ENCODE assay signal across 9 cellular contexts in the genomic region with DNA sequence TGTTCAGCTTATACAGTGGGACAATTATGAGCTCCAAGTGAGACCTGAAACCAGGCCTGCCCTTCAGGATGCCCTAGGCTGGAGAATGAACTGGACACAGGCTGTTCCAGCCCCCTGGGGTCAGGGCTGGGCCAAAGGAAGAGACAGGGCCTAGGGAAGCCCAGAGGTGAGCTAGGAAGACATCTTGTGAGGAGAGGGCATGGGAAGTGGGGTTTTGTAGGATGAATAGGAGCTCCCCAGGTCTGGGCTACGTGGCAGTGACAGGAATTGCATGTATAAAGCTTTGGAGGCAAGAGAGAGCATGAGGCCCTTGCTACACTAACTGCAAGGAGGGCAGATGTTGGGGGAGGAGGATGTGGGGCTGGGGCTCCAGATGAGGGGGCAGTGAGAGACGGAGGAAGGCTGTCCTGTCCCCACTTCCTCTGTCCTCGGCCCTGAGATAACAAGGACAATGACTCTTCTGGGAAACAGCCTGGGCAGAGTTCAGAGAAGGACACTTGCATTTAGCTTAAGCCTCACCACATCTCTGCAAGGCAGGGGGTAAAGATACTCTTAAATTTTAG. TPM values are rescaled to one million over a fixed set of nuclear protein-coding genes. Genes with fewer than 3 reads are reported as not detected.
DNase-seq lines count a peak whose midpoint lies in the region; ATAC-seq, FAIRE-seq and TF ChIP-seq lines count a peak whose summit lies in the region.
"Had no signal": no experiment of that assay in that cellular context is flagged by ENCODE, and none has a peak within 500 bp of the region (broad histone marks: within the 10 kb centered on the region; RNA-seq: fewer than 3 reads in every experiment).

No MANE protein-coding gene starts in this region.

- H4K20me1 ChIP-seq in BLaER1 treated with 17β-estradiol and CSF1 and Interleukin-3, amounts not matched to agents 10 nM and 100 nM: peaks cover 0 to 42% (median 18%) of the 10 kb centered on the region in 11 experiments; a peak in 14 of 22 replicates
- no peaks in the 10 kb centered on the region for H4K20me1 ChIP-seq in HepG2 (ENCODE audit: insufficient read depth, low read length)
- no peaks in the 10 kb centered on the region for H4K20me1 ChIP-seq in MM.1S (ENCODE audit: insufficient read depth, low read length)

- TF ChIP-seq CTCF in Panc1 (IDR thresholded peaks at IDR 0.05): no peak
- no peak for TF ChIP-seq CTCF in HepG2 (CRISPR knock-in tag; IDR thresholded peaks at IDR 0.05)
- no peak for TF ChIP-seq CTCF in omental fat pad (IDR thresholded peaks at IDR 0.05)
- no peak for TF ChIP-seq CTCF in MM.1S (IDR thresholded peaks at IDR 0.05; ENCODE audit: low read length)

- H3F3A ChIP-seq in MM.1S (ENCODE audit: insufficient read depth, low read length): peaks cover 6% of the 10 kb centered on the region; the same call in 1 of the 2 replicates

- DNase-seq in Panc1 (ENCODE audit: low read depth, low spot score) (no peak), HepG2 (ENCODE audit: low spot score) (no peak), T-helper 9 cell (no peak), omental fat pad (ENCODE audit: low spot score) (no peak), MM.1S (no peak)
- DNase-seq: DMS79 treated with DMSO at 0.1 percent for 48 hours; NCI-H2081; stimulated activated CD4-positive, alpha-beta T cell treated with anti-CD3 and anti-CD28 coated beads, Interleukin-1b, Interleukin-23, amount 100 ng/mL, for 48 hours had no signal

- H3K9me3 ChIP-seq in BLaER1 treated with 17β-estradiol and CSF1 and Interleukin-3, amounts not matched to agents 10 nM and 100 nM (replicated peaks in 1 of 11): no peaks in the 10 kb centered on the region; a peak in 1 of 22 replicates
- H3K9me3 ChIP-seq in Panc1 (ENCODE audit: control insufficient read depth, insufficient read depth, low read depth, low read length): no peaks in the 10 kb centered on the region
- H3K9me3 ChIP-seq in HepG2 (ENCODE audit: low read length): no peaks in the 10 kb centered on the region
- H3K9me3 ChIP-seq in MM.1S (replicated peaks; ENCODE audit: insufficient read depth, low read length): no peaks in the 10 kb centered on the region

- TF ChIP-seq EP300 in HepG2 (IDR thresholded peaks at IDR 0.05; ENCODE audit: low read depth in 2 of 2, low read length in 2 of 2) (no peak), HepG2 (CRISPR knock-in tag; IDR thresholded peaks at IDR 0.05; ENCODE audit: borderline replicate concordance) (no peak)

- ATAC-seq in Panc1 (peak; percentile 14), HepG2 (peak; percentile 5; the same call in 1 of the 3 replicates), omental fat pad (ENCODE audit: low FRiP score) (no peak)

- H3K4me1 ChIP-seq in BLaER1 treated with 17β-estradiol and CSF1 and Interleukin-3, amounts not matched to agents 10 nM and 100 nM: peaks cover 55 to 88% (median 83%) of the 10 kb centered on the region in 10 experiments
- H3K4me1 ChIP-seq in Panc1 (ENCODE audit: control insufficient read depth, insufficient read depth, low read length) (peaks cover 36% of the 10 kb centered on the region), HepG2 (ENCODE audit: insufficient read depth, low read length) (peaks cover 47% of the 10 kb centered on the region), MM.1S (ENCODE audit: low read length) (peaks cover 11% of the 10 kb centered on the region; the same call in 1 of the 2 replicates)

- WGBS in HepG2 (ENCODE audit: low lambda C conversion rate): 14% methylated on average over 3 of the region's 3 CpGs

- peak overlapping the region; percentile 79 to 98 (median 92) for H3K4me2 ChIP-seq in BLaER1 treated with 17β-estradiol and CSF1 and Interleukin-3, amounts not matched to agents 10 nM and 100 nM
- H3K4me2 ChIP-seq in HepG2 (ENCODE audit: low read depth, low read length) (peak overlapping the region; percentile 77), MM.1S (ENCODE audit: low read depth, low read length) (no peak overlapping the region)

- peaks cover 17 to 29% (median 22%) of the 10 kb centered on the region in 11 experiments for H3K36me3 ChIP-seq in BLaER1 treated with 17β-estradiol and CSF1 and Interleukin-3, amounts not matched to agents 10 nM and 100 nM
- H3K36me3 ChIP-seq in Panc1 (ENCODE audit: control insufficient read depth, insufficient read depth, low read length): no peaks in the 10 kb centered on the region
- H3K36me3 ChIP-seq in HepG2 (replicated peaks in 1 of 2; ENCODE audit: control insufficient read depth in 1 of 2, insufficient read depth in 2 of 2, low read length in 2 of 2): peaks cover 3 to 13% of the 10 kb centered on the region in 2 experiments; a peak in 2 of 5 replicates
- peaks cover 8% of the 10 kb centered on the region; the same call in 1 of the 2 replicates for H3K36me3 ChIP-seq in MM.1S (replicated peaks; ENCODE audit: insufficient read depth, low read length)

- intact Hi-C loops in Panc1 (cut with micrococcal nuclease; ENCODE audit: unreplicated experiment): no loop called here
- intact Hi-C loops in HepG2 (cut with micrococcal nuclease; ENCODE audit: unreplicated experiment): no loop called here

- FAIRE-seq in HepG2 (lab: Jason Lieb, UNC): no peak

- H3K9me2 ChIP-seq in MM.1S (replicated peaks; ENCODE audit: insufficient read depth, low read length): no peaks in the 10 kb centered on the region

- POLR2A ChIA-PET in Panc1 (lab: Charles Lee): no interaction called here
- POLR2A ChIA-PET in HepG2 (lab: Yijun Ruan, JAX): interaction anchor here (0.9 kb wide), 1 partner anchor 19 kb away, joined by 3 read pairs; no protein-coding TSS in a partner anchor

- H3K79me2 ChIP-seq in HepG2 (ENCODE audit: insufficient read depth, low read length) (no peaks in the 10 kb centered on the region), MM.1S (ENCODE audit: low read length) (no peaks in the 10 kb centered on the region)

- H3K4me3 ChIP-seq in BLaER1 treated with 17β-estradiol and CSF1 and Interleukin-3, amounts not matched to agents 10 nM and 100 nM: peak overlapping the region in 3 of 10 experiments; percentile 28 to 68 (median 50); a peak in 3 of 20 replicates
- H3K4me3 ChIP-seq in Panc1 (ENCODE audit: low read depth in 2 of 2, low read length in 2 of 2): peak overlapping the region in 1 of 2 experiments; percentile 62; a peak in 2 of 4 replicates
- H3K4me3 ChIP-seq in HepG2 (replicated peaks in 1 of 3; ENCODE audit: insufficient read depth in 1 of 3, low read depth in 2 of 3, low read length in 3 of 3): peak overlapping the region in 1 of 3 experiments; percentile 59; a peak in 1 of 6 replicates
- no peak overlapping the region for H3K4me3 ChIP-seq in MM.1S (ENCODE audit: low read length)

- in situ Hi-C loops in Panc1 (cut with HindIII; ENCODE audit: low pct_unique_long_range_greater_than_20kb, low sequenced_read_pairs) (no loop called here), HepG2 (cut with HindIII; ENCODE audit: extremely low pct_ligation_motif_present, low pct_unique_long_range_greater_than_20kb) (no loop called here)

- H2AFZ ChIP-seq in HepG2 (ENCODE audit: low read length): no peak overlapping the region
- H2AFZ ChIP-seq in MM.1S (ENCODE audit: low read length): no peak overlapping the region

- no peak for TF ChIP-seq RAD21 in HepG2 (CRISPR knock-in tag; IDR thresholded peaks at IDR 0.05)

- H3K27me3 ChIP-seq in BLaER1 treated with 17β-estradiol and CSF1 and Interleukin-3, amounts not matched to agents 10 nM and 100 nM: peaks cover 13 to 28% (median 25%) of the 10 kb centered on the region in 11 experiments
- H3K27me3 ChIP-seq in Panc1 (ENCODE audit: control insufficient read depth, insufficient read depth, low read length) (no peaks in the 10 kb centered on the region), HepG2 (ENCODE audit: control insufficient read depth in 1 of 2, insufficient read depth in 2 of 2, low read length in 2 of 2) (peaks cover 0 to 26% of the 10 kb centered on the region in 2 experiments; a peak in 2 of 5 replicates), MM.1S (replicated peaks; ENCODE audit: insufficient read depth, low read length) (peaks cover 9% of the 10 kb centered on the region)

- CTCF ChIA-PET in Panc1 (lab: Charles Lee): interaction anchor here (0.6 to 1.3 kb wide), 4 partner anchors 10 to 287 kb away, joined by 3 to 4 read pairs (median 4); no protein-coding TSS in a partner anchor
- CTCF ChIA-PET in HepG2 (lab: Yijun Ruan, JAX; ENCODE audit: low intra/inter-chr PET ratio, low total read pairs): no interaction called here

- peak overlapping the region in 6 of 11 experiments; percentile 6 to 59 (median 38); a peak in 6 of 22 replicates for H3K9ac ChIP-seq in BLaER1 treated with 17β-estradiol and CSF1 and Interleukin-3, amounts not matched to agents 10 nM and 100 nM
- H3K9ac ChIP-seq in HepG2 (ENCODE audit: insufficient read depth, low read depth, low read length): no peak overlapping the region
- no peak overlapping the region for H3K9ac ChIP-seq in MM.1S (ENCODE audit: low read length)

- peak overlapping the region in 10 of 11 experiments; percentile 21 to 76 (median 48); a peak in 15 of 22 replicates for H3K27ac ChIP-seq in BLaER1 treated with 17β-estradiol and CSF1 and Interleukin-3, amounts not matched to agents 10 nM and 100 nM
- peak overlapping the region; percentile 67 for H3K27ac ChIP-seq in Panc1 (ENCODE audit: low read length)
- no peak overlapping the region for H3K27ac ChIP-seq in HepG2 (ENCODE audit: extremely low read length, insufficient read depth, low read length)
- no peak overlapping the region for H3K27ac ChIP-seq in MM.1S (ENCODE audit: low read length)

- TF ChIP-seq POLR2A in HepG2 (IDR thresholded peaks at IDR 0.05; ENCODE audit: insufficient read depth in 1 of 2, low read depth in 2 of 2, low read length in 2 of 2): no peak

- BruUV-seq in Panc1 (replicated peaks; lab: Mats Ljungman, UMichigan): no TSS peak
- BruUV-seq in HepG2 (replicated peaks; lab: Mats Ljungman, UMichigan): no TSS peak

RNA-seq across cellular contexts. Expression of a gene that starts 1.5 kb away (rescaled TPM):
- total RNA-seq in Panc1 (2021; ENCODE audit: unreplicated experiment): 5.2 TPM
- polyA plus RNA-seq in Panc1 (2012; ENCODE audit: insufficient read length): 7.1 TPM
- not detected in 2 replicates for total RNA-seq in HepG2 (2016; rRNA removed; fragmentation: Illumina TruSeq; extraction: Trizol)
- total RNA-seq in HepG2 (2016; cell fraction: cytosol; rRNA removed; fragmentation: Illumina TruSeq; extraction: Trizol; ENCODE audit: low read depth): not detected in 2 replicates
- not detected in 2 replicates for total RNA-seq in HepG2 (2016; cell fraction: insoluble cytoplasmic fraction; rRNA removed; fragmentation: Illumina TruSeq; extraction: Trizol)
- total RNA-seq in HepG2 (2016; cell fraction: membrane; rRNA removed; fragmentation: Illumina TruSeq; extraction: Trizol): not detected in 2 replicates
- not detected in 2 replicates for total RNA-seq in HepG2 (2016; cell fraction: nucleus; rRNA removed; fragmentation: Illumina TruSeq; extraction: Trizol)
- polyA plus RNA-seq in HepG2 (2011; rRNA removed): 0.05 and 0.09 TPM in 2 replicates
- polyA plus RNA-seq in HepG2 (2011; cell fraction: cytosol; rRNA removed): 0.04 TPM in 2 replicates
- 0.11 TPM in 1 of 2 replicates, not detected in the other for polyA plus RNA-seq in HepG2 (2011; cell fraction: nucleus; rRNA removed)
- not detected in 2 replicates for polyA plus RNA-seq in HepG2 (2012)
- polyA plus RNA-seq in HepG2 (2016; cell fraction: cytosol; fragmentation: Illumina TruSeq; extraction: Trizol; ENCODE audit: low read depth): not detected in 2 replicates
- not detected in 2 replicates for polyA plus RNA-seq in HepG2 (2016; cell fraction: insoluble cytoplasmic fraction; fragmentation: Illumina TruSeq; extraction: Trizol; ENCODE audit: low read depth)
- not detected in 2 replicates for polyA plus RNA-seq in HepG2 (2016; cell fraction: membrane; fragmentation: Illumina TruSeq; extraction: Trizol; ENCODE audit: low read depth)
- not detected in 2 replicates for polyA plus RNA-seq in HepG2 (2016; cell fraction: nucleus; fragmentation: Illumina TruSeq; extraction: Trizol; ENCODE audit: insufficient read depth, low read depth)
- polyA minus RNA-seq in HepG2 (2011; rRNA and poly(A)+ RNA removed; ENCODE audit: low replicate concordance): 0.20 and 1.3 TPM in 2 replicates
- polyA minus RNA-seq in HepG2 (2011; cell fraction: cytosol; rRNA and poly(A)+ RNA removed): not detected in 2 replicates
- polyA minus RNA-seq in HepG2 (2011; cell fraction: nucleus; rRNA and poly(A)+ RNA removed): not detected in 2 replicates
- 1 to 10 TPM in 2 of 4 donors, under 1 TPM in 2; 0.65 to 1.8 (median 1.1) TPM for total RNA-seq in omental fat pad

RNA-seq across cellular contexts. Expression of a gene that starts 18.4 kb away (rescaled TPM):
- total RNA-seq in Panc1 (2021; ENCODE audit: unreplicated experiment) (25.2 TPM), HepG2 (2016; rRNA removed; fragmentation: Illumina TruSeq; extraction: Trizol) (11.1 and 16.6 TPM in 2 replicates), omental fat pad (10 to 100 TPM; 14.4 to 31.1 (median 22.5) TPM)
- 30.4 TPM for polyA plus RNA-seq in Panc1 (2012; ENCODE audit: insufficient read length)
- total RNA-seq in HepG2 (2016; cell fraction: cytosol; rRNA removed; fragmentation: Illumina TruSeq; extraction: Trizol; ENCODE audit: low read depth): 2.8 and 3.1 TPM in 2 replicates
- total RNA-seq in HepG2 (2016; cell fraction: insoluble cytoplasmic fraction; rRNA removed; fragmentation: Illumina TruSeq; extraction: Trizol): 11.2 and 17.9 TPM in 2 replicates
- total RNA-seq in HepG2 (2016; cell fraction: membrane; rRNA removed; fragmentation: Illumina TruSeq; extraction: Trizol): 4.7 and 5.6 TPM in 2 replicates
- total RNA-seq in HepG2 (2016; cell fraction: nucleus; rRNA removed; fragmentation: Illumina TruSeq; extraction: Trizol): 9.0 and 11.6 TPM in 2 replicates
- 10.0 and 11.5 TPM in 2 replicates for polyA plus RNA-seq in HepG2 (2011; rRNA removed)
- polyA plus RNA-seq in HepG2 (2011; cell fraction: cytosol; rRNA removed): 6.6 and 11.2 TPM in 2 replicates
- 31.8 and 41.5 TPM in 2 replicates for polyA plus RNA-seq in HepG2 (2011; cell fraction: nucleus; rRNA removed)
- 5.7 and 5.8 TPM in 2 replicates for polyA plus RNA-seq in HepG2 (2012)
- polyA plus RNA-seq in HepG2 (2016; cell fraction: cytosol; fragmentation: Illumina TruSeq; extraction: Trizol; ENCODE audit: low read depth): 1.7 and 1.8 TPM in 2 replicates
- 10.2 and 13.0 TPM in 2 replicates for polyA plus RNA-seq in HepG2 (2016; cell fraction: insoluble cytoplasmic fraction; fragmentation: Illumina TruSeq; extraction: Trizol; ENCODE audit: low read depth)
- 3.7 and 4.0 TPM in 2 replicates for polyA plus RNA-seq in HepG2 (2016; cell fraction: membrane; fragmentation: Illumina TruSeq; extraction: Trizol; ENCODE audit: low read depth)
- 28.6 and 30.2 TPM in 2 replicates for polyA plus RNA-seq in HepG2 (2016; cell fraction: nucleus; fragmentation: Illumina TruSeq; extraction: Trizol; ENCODE audit: insufficient read depth, low read depth)
- 9.7 and 19.5 TPM in 2 replicates for polyA minus RNA-seq in HepG2 (2011; rRNA and poly(A)+ RNA removed; ENCODE audit: low replicate concordance)
- polyA minus RNA-seq in HepG2 (2011; cell fraction: cytosol; rRNA and poly(A)+ RNA removed): 5.0 and 5.2 TPM in 2 replicates
- polyA minus RNA-seq in HepG2 (2011; cell fraction: nucleus; rRNA and poly(A)+ RNA removed): 5.3 and 5.7 TPM in 2 replicates

RNA-seq across cellular contexts. Expression of a gene that starts 22.9 kb away (rescaled TPM):
- total RNA-seq in Panc1 (2021; ENCODE audit: unreplicated experiment): 0.92 TPM
- polyA plus RNA-seq in Panc1 (2012; ENCODE audit: insufficient read length): 1.3 TPM
- total RNA-seq in HepG2 (2016; rRNA removed; fragmentation: Illumina TruSeq; extraction: Trizol): not detected in 2 replicates
- not detected in 2 replicates for total RNA-seq in HepG2 (2016; cell fraction: cytosol; rRNA removed; fragmentation: Illumina TruSeq; extraction: Trizol; ENCODE audit: low read depth)
- not detected in 2 replicates for total RNA-seq in HepG2 (2016; cell fraction: insoluble cytoplasmic fraction; rRNA removed; fragmentation: Illumina TruSeq; extraction: Trizol)
- not detected in 2 replicates for total RNA-seq in HepG2 (2016; cell fraction: membrane; rRNA removed; fragmentation: Illumina TruSeq; extraction: Trizol)
- total RNA-seq in HepG2 (2016; cell fraction: nucleus; rRNA removed; fragmentation: Illumina TruSeq; extraction: Trizol): not detected in 2 replicates
- 0.05 and 0.08 TPM in 2 replicates for polyA plus RNA-seq in HepG2 (2011; rRNA removed)
- 0.01 and 0.03 TPM in 2 replicates for polyA plus RNA-seq in HepG2 (2011; cell fraction: cytosol; rRNA removed)
- polyA plus RNA-seq in HepG2 (2011; cell fraction: nucleus; rRNA removed): 0.14 and 0.17 TPM in 2 replicates
- 0.04 TPM in 1 of 2 replicates, not detected in the other for polyA plus RNA-seq in HepG2 (2012)
- polyA plus RNA-seq in HepG2 (2016; cell fraction: cytosol; fragmentation: Illumina TruSeq; extraction: Trizol; ENCODE audit: low read depth): not detected in 2 replicates
- polyA plus RNA-seq in HepG2 (2016; cell fraction: insoluble cytoplasmic fraction; fragmentation: Illumina TruSeq; extraction: Trizol; ENCODE audit: low read depth): not detected in 2 replicates
- polyA plus RNA-seq in HepG2 (2016; cell fraction: membrane; fragmentation: Illumina TruSeq; extraction: Trizol; ENCODE audit: low read depth): not detected in 2 replicates
- polyA plus RNA-seq in HepG2 (2016; cell fraction: nucleus; fragmentation: Illumina TruSeq; extraction: Trizol; ENCODE audit: insufficient read depth, low read depth): not detected in 2 replicates
- 0.02 and 5.9 TPM in 2 replicates for polyA minus RNA-seq in HepG2 (2011; rRNA and poly(A)+ RNA removed; ENCODE audit: low replicate concordance)
- not detected in 2 replicates for polyA minus RNA-seq in HepG2 (2011; cell fraction: cytosol; rRNA and poly(A)+ RNA removed)
- not detected in 2 replicates for polyA minus RNA-seq in HepG2 (2011; cell fraction: nucleus; rRNA and poly(A)+ RNA removed)
- 1 to 10 TPM in 2 of 4 donors, under 1 TPM in 2; 0.56 to 3.0 (median 1.0) TPM for total RNA-seq in omental fat pad

RNA-seq across cellular contexts. Expression of a gene that starts 35.4 kb away (rescaled TPM):
- total RNA-seq in Panc1 (2021; ENCODE audit: unreplicated experiment) (74.7 TPM), HepG2 (2016; rRNA removed; fragmentation: Illumina TruSeq; extraction: Trizol) (23.0 and 29.2 TPM in 2 replicates), omental fat pad (10 to 100 TPM; 60.4 to 95.8 (median 66.5) TPM)
- polyA plus RNA-seq in Panc1 (2012; ENCODE audit: insufficient read length): 113 TPM
- total RNA-seq in HepG2 (2016; cell fraction: cytosol; rRNA removed; fragmentation: Illumina TruSeq; extraction: Trizol; ENCODE audit: low read depth): 26.2 and 31.3 TPM in 2 replicates
- 26.2 and 29.0 TPM in 2 replicates for total RNA-seq in HepG2 (2016; cell fraction: insoluble cytoplasmic fraction; rRNA removed; fragmentation: Illumina TruSeq; extraction: Trizol)
- total RNA-seq in HepG2 (2016; cell fraction: membrane; rRNA removed; fragmentation: Illumina TruSeq; extraction: Trizol): 40.2 and 42.4 TPM in 2 replicates
- 17.0 TPM in 2 replicates for total RNA-seq in HepG2 (2016; cell fraction: nucleus; rRNA removed; fragmentation: Illumina TruSeq; extraction: Trizol)
- 23.9 and 24.8 TPM in 2 replicates for polyA plus RNA-seq in HepG2 (2011; rRNA removed)
- polyA plus RNA-seq in HepG2 (2011; cell fraction: cytosol; rRNA removed): 17.7 and 28.8 TPM in 2 replicates
- polyA plus RNA-seq in HepG2 (2011; cell fraction: nucleus; rRNA removed): 73.5 and 97.4 TPM in 2 replicates
- 19.0 and 22.8 TPM in 2 replicates for polyA plus RNA-seq in HepG2 (2012)
- 33.9 and 35.6 TPM in 2 replicates for polyA plus RNA-seq in HepG2 (2016; cell fraction: cytosol; fragmentation: Illumina TruSeq; extraction: Trizol; ENCODE audit: low read depth)
- 36.6 TPM in 2 replicates for polyA plus RNA-seq in HepG2 (2016; cell fraction: insoluble cytoplasmic fraction; fragmentation: Illumina TruSeq; extraction: Trizol; ENCODE audit: low read depth)
- polyA plus RNA-seq in HepG2 (2016; cell fraction: membrane; fragmentation: Illumina TruSeq; extraction: Trizol; ENCODE audit: low read depth): 38.7 and 44.5 TPM in 2 replicates
- 80.7 and 81.4 TPM in 2 replicates for polyA plus RNA-seq in HepG2 (2016; cell fraction: nucleus; fragmentation: Illumina TruSeq; extraction: Trizol; ENCODE audit: insufficient read depth, low read depth)
- 13.9 and 67.7 TPM in 2 replicates for polyA minus RNA-seq in HepG2 (2011; rRNA and poly(A)+ RNA removed; ENCODE audit: low replicate concordance)
- 10.8 and 16.1 TPM in 2 replicates for polyA minus RNA-seq in HepG2 (2011; cell fraction: cytosol; rRNA and poly(A)+ RNA removed)
- polyA minus RNA-seq in HepG2 (2011; cell fraction: nucleus; rRNA and poly(A)+ RNA removed): 8.7 and 9.7 TPM in 2 replicates

RNA-seq across cellular contexts. Expression of a gene that starts 50.8 kb away (rescaled TPM):
- total RNA-seq in Panc1 (2021; ENCODE audit: unreplicated experiment) (98.8 TPM), HepG2 (2016; rRNA removed; fragmentation: Illumina TruSeq; extraction: Trizol) (14.0 and 29.1 TPM in 2 replicates), omental fat pad (100 to 1,000 TPM in 1 of 4 donors, 10 to 100 TPM in 3; 27.7 to 127 (median 53.3) TPM)
- 140 TPM for polyA plus RNA-seq in Panc1 (2012; ENCODE audit: insufficient read length)
- 9.9 and 10.2 TPM in 2 replicates for total RNA-seq in HepG2 (2016; cell fraction: cytosol; rRNA removed; fragmentation: Illumina TruSeq; extraction: Trizol; ENCODE audit: low read depth)
- 10.6 and 28.5 TPM in 2 replicates for total RNA-seq in HepG2 (2016; cell fraction: insoluble cytoplasmic fraction; rRNA removed; fragmentation: Illumina TruSeq; extraction: Trizol)
- 19.7 and 20.6 TPM in 2 replicates for total RNA-seq in HepG2 (2016; cell fraction: membrane; rRNA removed; fragmentation: Illumina TruSeq; extraction: Trizol)
- 25.3 and 29.9 TPM in 2 replicates for total RNA-seq in HepG2 (2016; cell fraction: nucleus; rRNA removed; fragmentation: Illumina TruSeq; extraction: Trizol)
- polyA plus RNA-seq in HepG2 (2011; rRNA removed): 27.2 and 37.0 TPM in 2 replicates
- 16.9 and 29.1 TPM in 2 replicates for polyA plus RNA-seq in HepG2 (2011; cell fraction: cytosol; rRNA removed)
- polyA plus RNA-seq in HepG2 (2011; cell fraction: nucleus; rRNA removed): 143 and 182 TPM in 2 replicates
- 21.1 and 40.6 TPM in 2 replicates for polyA plus RNA-seq in HepG2 (2012)
- polyA plus RNA-seq in HepG2 (2016; cell fraction: cytosol; fragmentation: Illumina TruSeq; extraction: Trizol; ENCODE audit: low read depth): 12.9 and 14.1 TPM in 2 replicates
- 12.6 and 14.9 TPM in 2 replicates for polyA plus RNA-seq in HepG2 (2016; cell fraction: insoluble cytoplasmic fraction; fragmentation: Illumina TruSeq; extraction: Trizol; ENCODE audit: low read depth)
- polyA plus RNA-seq in HepG2 (2016; cell fraction: membrane; fragmentation: Illumina TruSeq; extraction: Trizol; ENCODE audit: low read depth): 19.3 and 20.1 TPM in 2 replicates
- polyA plus RNA-seq in HepG2 (2016; cell fraction: nucleus; fragmentation: Illumina TruSeq; extraction: Trizol; ENCODE audit: insufficient read depth, low read depth): 55.9 and 62.9 TPM in 2 replicates
- 76.5 and 865 TPM in 2 replicates for polyA minus RNA-seq in HepG2 (2011; rRNA and poly(A)+ RNA removed; ENCODE audit: low replicate concordance)
- polyA minus RNA-seq in HepG2 (2011; cell fraction: cytosol; rRNA and poly(A)+ RNA removed): 29.2 and 33.3 TPM in 2 replicates
- polyA minus RNA-seq in HepG2 (2011; cell fraction: nucleus; rRNA and poly(A)+ RNA removed): 22.5 and 22.8 TPM in 2 replicates

Comparison
In these comparisons a context has a peak if more than half of its experiments do, and no peak if none do; other contexts are left out.
1. H3K27ac ChIP-seq: peak in BLaER1 treated with 17β-estradiol and CSF1 and Interleukin-3, amounts not matched to agents 10 nM and 100 nM (10 of 11) and Panc1 (single experiment); none in HepG2 (single experiment) and MM.1S (single experiment).
2. H3K9ac ChIP-seq: peak in BLaER1 treated with 17β-estradiol and CSF1 and Interleukin-3, amounts not matched to agents 10 nM and 100 nM (6 of 11); none in HepG2 (single experiment) and MM.1S (single experiment).